24 cellular contexts compared by ENCODE assay signal in the genomic region with DNA sequence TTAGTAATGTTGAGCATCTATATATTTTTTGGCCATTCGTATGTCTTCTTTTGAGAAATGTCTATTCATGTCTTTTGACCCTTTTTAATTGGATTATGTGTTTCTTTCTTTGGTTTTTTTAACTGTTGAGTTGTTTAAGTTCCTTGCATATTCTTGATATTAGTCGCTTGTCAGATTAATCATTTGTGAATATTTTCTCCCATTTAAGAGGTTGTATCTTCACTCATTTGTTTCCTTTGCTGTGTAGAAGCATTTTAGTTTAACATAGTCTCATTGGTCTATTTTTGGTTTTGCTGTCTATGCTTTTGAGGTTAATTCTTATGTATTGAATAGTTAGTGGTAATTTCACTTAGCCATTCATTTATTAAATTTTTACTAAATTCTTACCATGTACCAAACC.
"Had no signal": no experiment of that assay in that cellular context is flagged by ENCODE, and none has a peak within 500 bp of the region (broad histone marks: within the 10 kb centered on the region; RNA-seq: fewer than 3 reads in every experiment).

No MANE protein-coding gene starts in this region.

- H3K27ac ChIP-seq: colonic mucosa, epithelial cell of prostate, esophagus squamous epithelium, gastrocnemius medialis, heart right ventricle, left lung, lower lobe of right lung had no signal

- FAIRE-seq: endometrium, islet of Langerhans, keratinocyte had no signal

- H3K9me3 ChIP-seq: colonic mucosa, esophagus squamous epithelium, gastrocnemius medialis, left lung, lower lobe of right lung, mucosa of descending colon had no signal

- H3K4me1 ChIP-seq: colonic mucosa, esophagus squamous epithelium, gastrocnemius medialis, left lung, lower lobe of right lung had no signal

- DNase-seq: colonic mucosa; cortex of kidney; effector CD8-positive, alpha-beta T cell; effector memory CD8-positive, alpha-beta T cell; endodermal cell; erythroblast; esophagus squamous epithelium; foreskin fibroblast; foreskin melanocyte; gastrocnemius medialis; glutamatergic neuron; head of caudate nucleus; heart right ventricle; hippocampal formation; left cardiac atrium; left lung; left ventricle myocardium superior; lower lobe of right lung; mesenchymal stem cell; mucosa of descending colon had no signal

- H3K4me3 ChIP-seq: colonic mucosa, esophagus squamous epithelium, gastrocnemius medialis, heart right ventricle, left lung, lower lobe of right lung, mucosa of descending colon had no signal

- H3K27me3 ChIP-seq: colonic mucosa, esophagus squamous epithelium, gastrocnemius medialis, heart right ventricle, left lung had no signal

- H3K36me3 ChIP-seq: colonic mucosa, esophagus squamous epithelium, gastrocnemius medialis, heart right ventricle, left lung, lower lobe of right lung had no signal
